In genomic region chr2:105775809-105776559, GRCh38 we compare ENCODE assay signal across 8 cellular contexts. TPM values are rescaled to one million over a fixed set of nuclear protein-coding genes. Genes with fewer than 3 reads are reported as not detected.
DNase-seq lines count a peak whose midpoint lies in the region; ATAC-seq and TF ChIP-seq lines count a peak whose summit lies in the region.

No MANE protein-coding gene starts in this region.

- H3K27ac Mint-ChIP-seq in activated CD8-positive, alpha-beta T cell treated with anti-CD3 and anti-CD28 coated beads, Interleukin-2, amount 10 ng/mL, durations not matched to agents 7 days and 5 days: peak overlapping the region; percentile 85

- H3K27ac ChIP-seq in skin epidermis: peak overlapping the region in 11 of 21 experiments; percentile 8 to 83 (median 55)

- peak overlapping the region; percentile 63 for H3K4me3 Mint-ChIP-seq in activated CD8-positive, alpha-beta T cell treated with anti-CD3 and anti-CD28 coated beads, Interleukin-2, amount 10 ng/mL, durations not matched to agents 7 days and 5 days

- POLR2A ChIA-PET in activated CD8-positive, alpha-beta T cell treated with anti-CD3 and anti-CD28 coated beads, Interleukin-2, amount 10 ng/mL, durations not matched to agents 7 days and 5 days (lab: Charles Lee): interaction anchor here (0.6 to 5.7 kb wide), 7 partner anchors 11 to 199 kb away, joined by 3 to 29 read pairs (median 5); no protein-coding TSS in a partner anchor

- DNase-seq in NCI-H748 (lab: John Stamatoyannopoulos, UW; ENCODE audit: unreplicated experiment) (peak; percentile 43), NCI-H748 treated with DMSO at 0.1 percent for 48 hours (lab: John Stamatoyannopoulos, UW) (no peak), HPDE6-E6E7 (ENCODE audit: extremely low spot score) (no peak), GM13977 (ENCODE audit: low spot score) (no peak), middle frontal gyrus (ENCODE audit: extremely low spot score, low spot score) (no peak)
- DNase-seq in activated CD8-positive, alpha-beta T cell treated with anti-CD3 and anti-CD28 coated beads, Interleukin-2, amount 10 ng/mL, durations not matched to agents 7 days and 5 days: peak; percentile 58

- no peak overlapping the region for H3K4me3 ChIP-seq in skin epidermis

- ATAC-seq in HG02852 (IDR thresholded peaks at IDR 0.05; ENCODE audit: unreplicated experiment): peak; percentile 55
- peak; percentile 76 for ATAC-seq in activated CD8-positive, alpha-beta T cell treated with anti-CD3 and anti-CD28 coated beads, Interleukin-2, amount 10 ng/mL, durations not matched to agents 7 days and 5 days

- peaks cover 46% of the 10 kb centered on the region for H3K36me3 Mint-ChIP-seq in activated CD8-positive, alpha-beta T cell treated with anti-CD3 and anti-CD28 coated beads, Interleukin-2, amount 10 ng/mL, durations not matched to agents 7 days and 5 days (ENCODE audit: low read depth)

- CTCF ChIA-PET in activated CD8-positive, alpha-beta T cell treated with anti-CD3 and anti-CD28 coated beads, Interleukin-2, amount 10 ng/mL, durations not matched to agents 7 days and 5 days (lab: Charles Lee): interaction anchor here (0.9 to 4.3 kb wide), 12 partner anchors 12 to 319 kb away, joined by 3 to 29 read pairs (median 4); no protein-coding TSS in a partner anchor

- H3K4me1 Mint-ChIP-seq in activated CD8-positive, alpha-beta T cell treated with anti-CD3 and anti-CD28 coated beads, Interleukin-2, amount 10 ng/mL, durations not matched to agents 7 days and 5 days (ENCODE audit: low read depth): peaks cover 87% of the 10 kb centered on the region

- no peaks in the 10 kb centered on the region for H3K9me3 Mint-ChIP-seq in activated CD8-positive, alpha-beta T cell treated with anti-CD3 and anti-CD28 coated beads, Interleukin-2, amount 10 ng/mL, durations not matched to agents 7 days and 5 days (ENCODE audit: insufficient read depth)

- in situ Hi-C loops in GM13977 (cut with MboI; ENCODE audit: low pct_unique_long_range_greater_than_20kb, low sequenced_read_pairs, unreplicated experiment): no loop called here

- no peaks in the 10 kb centered on the region for H3K27me3 Mint-ChIP-seq in activated CD8-positive, alpha-beta T cell treated with anti-CD3 and anti-CD28 coated beads, Interleukin-2, amount 10 ng/mL, durations not matched to agents 7 days and 5 days (ENCODE audit: low read depth)

- TF ChIP-seq CTCF in GM13977 (IDR thresholded peaks at IDR 0.05; ENCODE audit: extremely low read depth, insufficient read depth, missing control alignments): no peak

RNA-seq across cellular contexts. Expression of gene NCK2, which starts 31.3 kb away (rescaled TPM):
- 10 to 100 TPM; 60.7 to 61.3 TPM for total RNA-seq in activated CD8-positive, alpha-beta T cell treated with anti-CD3 and anti-CD28 coated beads, Interleukin-2, amount 10 ng/mL, durations not matched to agents 7 days and 5 days

Comparison
In these comparisons a context has a peak if more than half of its experiments do, and no peak if none do; other contexts are left out.
1. DNase-seq: peak in NCI-H748 (single experiment) and activated CD8-positive, alpha-beta T cell treated with anti-CD3 and anti-CD28 coated beads, Interleukin-2, amount 10 ng/mL, durations not matched to agents 7 days and 5 days (single experiment); none in NCI-H748 treated with DMSO at 0.1 percent for 48 hours (single experiment), HPDE6-E6E7 (single experiment), GM13977 (single experiment) and middle frontal gyrus (single experiment).